Comparison of ENCODE assay signal across 10 cellular contexts in the genomic region with DNA sequence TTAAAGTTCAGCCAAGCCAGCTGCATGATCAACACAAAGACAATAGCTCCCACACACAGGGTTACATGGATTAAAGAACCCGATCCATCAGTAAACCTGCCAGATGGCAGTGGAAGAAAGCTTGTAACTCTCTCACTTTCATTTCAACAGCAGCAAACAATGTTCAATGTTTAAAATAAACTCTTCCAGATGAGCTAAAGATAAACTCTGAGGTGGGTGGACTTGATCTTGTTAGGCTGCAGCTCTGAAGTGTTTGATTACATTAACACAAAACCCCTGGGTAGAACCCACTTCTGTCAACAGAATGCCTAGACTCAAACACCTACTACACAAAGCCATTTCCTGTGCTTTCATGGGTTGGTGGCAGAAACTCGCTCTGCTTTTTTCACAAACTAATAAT. TPM values are rescaled to one million over a fixed set of nuclear protein-coding genes. Genes with fewer than 3 reads are reported as not detected.
A peak's percentile ranks its signal among the peaks of the same experiment; 100 is the strongest.
DNase-seq lines count a peak whose midpoint lies in the region; ATAC-seq lines count a peak whose summit lies in the region.
"Had no signal": no experiment of that assay in that cellular context is flagged by ENCODE, and none has a peak within 500 bp of the region (broad histone marks: within the 10 kb centered on the region; RNA-seq: fewer than 3 reads in every experiment).

No MANE protein-coding gene starts in this region.

- H3K4me1 Mint-ChIP-seq in activated T-helper 2 cell treated with anti-CD3 and anti-CD28 coated beads, Interferon-gamma antibody, Interleukin-2, Interleukin-4, amounts not matched to agents 10 μg/mL and 5 μg/mL and 100 μg/mL, durations not matched to agents 14 hours and 24 hours and 36 hours (ENCODE audit: low read depth) = peaks cover 33% of the 10 kb centered on the region

- peaks cover 14% of the 10 kb centered on the region for H3K36me3 Mint-ChIP-seq in activated T-helper 2 cell treated with anti-CD3 and anti-CD28 coated beads, Interferon-gamma antibody, Interleukin-2, Interleukin-4, amounts not matched to agents 10 μg/mL and 5 μg/mL and 100 μg/mL, durations not matched to agents 14 hours and 24 hours and 36 hours (ENCODE audit: low read depth)

- DNase-seq in NCI-H146 (lab: John Stamatoyannopoulos, UW) (peak; percentile 52), activated gamma-delta T cell (lab: John Stamatoyannopoulos, UW) (no peak), caudate nucleus (lab: John Stamatoyannopoulos, UW) (no peak), mesenteric fat pad (ENCODE audit: low spot score) (no peak)
- DNase-seq in activated T-helper 2 cell treated with anti-CD3 and anti-CD28 coated beads, Interferon-gamma antibody, Interleukin-2, Interleukin-4, amounts not matched to agents 10 μg/mL and 5 μg/mL and 100 μg/mL, durations not matched to agents 14 hours and 24 hours and 36 hours (ENCODE audit: low spot score) = no peak
- no peak for DNase-seq in activated effector memory CD4-positive, alpha-beta T cell treated with Interleukin-2 at 50 U/mL for 16 hours
- DNase-seq: activated CD4-positive, alpha-beta T cell treated with anti-CD3 and anti-CD28 coated beads, Interleukin-2, amount 50 U/mL, for 48 hours had no signal

- H3K36me3 ChIP-seq in BLaER1 treated with 17β-estradiol and CSF1 and Interleukin-3, amounts not matched to agents 10 nM and 100 nM = peaks cover 0 to 14% (median 0%) of the 10 kb centered on the region in 11 experiments; a peak in 8 of 22 replicates

- intact Hi-C loops in activated T-helper 2 cell treated with anti-CD3 and anti-CD28 coated beads, Interferon-gamma antibody, Interleukin-2, Interleukin-4, amounts not matched to agents 10 μg/mL and 5 μg/mL and 100 μg/mL, durations not matched to agents 14 hours and 24 hours and 36 hours (cut with micrococcal nuclease) = loop anchor here (10.0 kb wide), 1 partner anchor 792 kb away; the partner anchor contains the start of genes GEN1 and SMC6

- H3K4me3 Mint-ChIP-seq in activated T-helper 2 cell treated with anti-CD3 and anti-CD28 coated beads, Interferon-gamma antibody, Interleukin-2, Interleukin-4, amounts not matched to agents 10 μg/mL and 5 μg/mL and 100 μg/mL, durations not matched to agents 14 hours and 24 hours and 36 hours (ENCODE audit: low read depth) = no peak overlapping the region

- H3K27me3 ChIP-seq in BLaER1 treated with 17β-estradiol and CSF1 and Interleukin-3, amounts not matched to agents 10 nM and 100 nM = no peaks in the 10 kb centered on the region

- H3K4me2 ChIP-seq in BLaER1 treated with 17β-estradiol and CSF1 and Interleukin-3, amounts not matched to agents 10 nM and 100 nM = peak overlapping the region in 10 of 11 experiments; percentile 3 to 44 (median 17); a peak in 10 of 22 replicates

- H3K4me1 ChIP-seq in BLaER1 treated with 17β-estradiol and CSF1 and Interleukin-3, amounts not matched to agents 10 nM and 100 nM = peaks cover 0 to 24% (median 9%) of the 10 kb centered on the region in 10 experiments; a peak in 14 of 20 replicates

- H3K9me3 ChIP-seq in BLaER1 treated with 17β-estradiol and CSF1 and Interleukin-3, amounts not matched to agents 10 nM and 100 nM (replicated peaks in 1 of 11) = no peaks in the 10 kb centered on the region

- peak; percentile 57 for ATAC-seq in GM21423 (IDR thresholded peaks at IDR 0.05; ENCODE audit: unreplicated experiment)

- H3K27ac ChIP-seq in BLaER1 treated with 17β-estradiol and CSF1 and Interleukin-3, amounts not matched to agents 10 nM and 100 nM = no peak overlapping the region
- no peak overlapping the region for H3K27ac ChIP-seq in caudate nucleus (ENCODE audit: low read depth, low read length)

- H3K4me3 ChIP-seq in BLaER1 treated with 17β-estradiol and CSF1 and Interleukin-3, amounts not matched to agents 10 nM and 100 nM = no peak overlapping the region

- H4K20me1 ChIP-seq in BLaER1 treated with 17β-estradiol and CSF1 and Interleukin-3, amounts not matched to agents 10 nM and 100 nM = no peaks in the 10 kb centered on the region

- H3K9me3 Mint-ChIP-seq in activated T-helper 2 cell treated with anti-CD3 and anti-CD28 coated beads, Interferon-gamma antibody, Interleukin-2, Interleukin-4, amounts not matched to agents 10 μg/mL and 5 μg/mL and 100 μg/mL, durations not matched to agents 14 hours and 24 hours and 36 hours = no peaks in the 10 kb centered on the region

- H3K27me3 Mint-ChIP-seq in activated T-helper 2 cell treated with anti-CD3 and anti-CD28 coated beads, Interferon-gamma antibody, Interleukin-2, Interleukin-4, amounts not matched to agents 10 μg/mL and 5 μg/mL and 100 μg/mL, durations not matched to agents 14 hours and 24 hours and 36 hours (ENCODE audit: low read depth) = no peaks in the 10 kb centered on the region

- H3K27ac Mint-ChIP-seq in activated T-helper 2 cell treated with anti-CD3 and anti-CD28 coated beads, Interferon-gamma antibody, Interleukin-2, Interleukin-4, amounts not matched to agents 10 μg/mL and 5 μg/mL and 100 μg/mL, durations not matched to agents 14 hours and 24 hours and 36 hours = peak overlapping the region; percentile 76

- H3K9ac ChIP-seq in BLaER1 treated with 17β-estradiol and CSF1 and Interleukin-3, amounts not matched to agents 10 nM and 100 nM = no peak overlapping the region

RNA-seq across cellular contexts. Expression of gene RDH14, which starts 13.9 kb away (rescaled TPM):
- total RNA-seq in activated T-helper 2 cell treated with anti-CD3 and anti-CD28 coated beads, Interferon-gamma antibody, Interleukin-2, Interleukin-4, amounts not matched to agents 10 μg/mL and 5 μg/mL and 100 μg/mL, durations not matched to agents 14 hours and 24 hours and 36 hours = 12.4 and 15.2 TPM in 2 replicates
- 24.3 TPM for total RNA-seq in mesenteric fat pad

RNA-seq across cellular contexts. Expression of gene NT5C1B, which starts 42.8 kb away (rescaled TPM):
- not detected in 2 replicates for total RNA-seq in activated T-helper 2 cell treated with anti-CD3 and anti-CD28 coated beads, Interferon-gamma antibody, Interleukin-2, Interleukin-4, amounts not matched to agents 10 μg/mL and 5 μg/mL and 100 μg/mL, durations not matched to agents 14 hours and 24 hours and 36 hours
- total RNA-seq in mesenteric fat pad = not detected
- total RNA-seq: dermis microvascular lymphatic vessel endothelial cell had no signal
